In genomic region chr19:45150731-45151725, GRCh38 we compare ENCODE assay signal across 16 cellular contexts. TPM values are rescaled to one million over a fixed set of nuclear protein-coding genes. Genes with fewer than 3 reads are reported as not detected.
DNase-seq lines count a peak whose midpoint lies in the region; ATAC-seq and TF ChIP-seq lines count a peak whose summit lies in the region.
"Had no signal": no experiment of that assay in that cellular context is flagged by ENCODE, and none has a peak within 500 bp of the region (broad histone marks: within the 10 kb centered on the region; RNA-seq: fewer than 3 reads in every experiment).

No MANE protein-coding gene starts in this region.

- dilution Hi-C loops in mammary epithelial cell (cut with HindIII; ENCODE audit: low sequenced_read_pairs), result no loop called here

- H3K4me2 ChIP-seq in mammary epithelial cell (ENCODE audit: insufficient read depth, low read depth, low read length), result no peak overlapping the region

- CTCF ChIA-PET in mammary epithelial cell (lab: Charles Lee; ENCODE audit: low non-redundant PET), result no interaction called here

- TF ChIP-seq EP300 in Ishikawa (IDR thresholded peaks at IDR 0.05; ENCODE audit: borderline replicate concordance), result no peak

- peaks cover 38% of the 10 kb centered on the region for H3K4me1 ChIP-seq in mammary epithelial cell (ENCODE audit: insufficient read depth, low read length)
- H3K4me1 ChIP-seq in spleen, result peaks cover 25 to 33% (median 29%) of the 10 kb centered on the region in 6 donors

- BruUV-seq in mammary epithelial cell (replicated peaks; lab: Mats Ljungman, UMichigan), result no TSS peak

- no peaks in the 10 kb centered on the region for H3K36me3 ChIP-seq in mammary epithelial cell (ENCODE audit: insufficient read depth, low read length)
- peaks cover 0 to 30% (median 6%) of the 10 kb centered on the region in 6 donors for H3K36me3 ChIP-seq in spleen

- no peak for ATAC-seq in Right ventricle myocardium inferior
- ATAC-seq in GM19328 (IDR thresholded peaks at IDR 0.05; ENCODE audit: unreplicated experiment), result no peak
- ATAC-seq: right cardiac atrium had no signal

- H4K20me1 ChIP-seq in mammary epithelial cell (ENCODE audit: insufficient read depth, low read length), result peaks cover 2% of the 10 kb centered on the region

- TF ChIP-seq CTCF in mammary epithelial cell (conservative IDR thresholded peaks at IDR 0.05 in 1 of 2, IDR thresholded peaks at IDR 0.05 in 1 of 2; ENCODE audit: extremely low read depth in 1 of 2, insufficient read depth in 1 of 2, low read depth in 1 of 2, low read length in 2 of 2) (no peak), spleen (IDR thresholded peaks at IDR 0.05 in 8 of 11, conservative IDR thresholded peaks at IDR 0.05 in 3 of 11) (no peak)

- H3K9ac ChIP-seq in mammary epithelial cell (ENCODE audit: insufficient read depth, low read length), result no peak overlapping the region

- TF ChIP-seq RAD21 in Ishikawa (IDR thresholded peaks at IDR 0.05; ENCODE audit: low read depth), result no peak

- intact Hi-C loops in Right ventricle myocardium inferior (cut with DNase I) (no loop called here), cardiac septum (cut with DNase I) (no loop called here), mammary epithelial cell (cut with micrococcal nuclease) (loop anchor here (2.0 kb wide), 1 partner anchor 26 kb away; no protein-coding TSS in a partner anchor), spleen (cut with DNase I; ENCODE audit: low total_unique reads) (no loop called here)

- H3K4me3 ChIP-seq in mammary epithelial cell (replicated peaks in 1 of 3; ENCODE audit: insufficient read depth in 1 of 3, low read depth in 2 of 3, low read length in 3 of 3) (no peak overlapping the region), spleen (no peak overlapping the region)
- H3K4me3 ChIP-seq: MG63 had no signal

- H3K27ac ChIP-seq in mammary epithelial cell (ENCODE audit: insufficient read depth, low read depth, low read length), result no peak overlapping the region
- no peak overlapping the region for H3K27ac ChIP-seq in spleen

- H3K27me3 ChIP-seq in mammary epithelial cell (ENCODE audit: insufficient read depth, low read length) (no peaks in the 10 kb centered on the region), spleen (replicated peaks in 1 of 7) (peaks cover 0 to 57% (median 40%) of the 10 kb centered on the region in 7 donors)
- H3K27me3 ChIP-seq: MG63 had no signal

- DNase-seq in Right ventricle myocardium inferior (ENCODE audit: missing footprints) (peak; percentile 37), cardiac septum (ENCODE audit: low spot score) (no peak), mammary epithelial cell (peak; percentile 86), spleen (peak; percentile 59), OCI-M2 (lab: John Stamatoyannopoulos, UW; ENCODE audit: unreplicated experiment) (no peak)
- DNase-seq in activated CD4-positive, CD25-positive, alpha-beta regulatory T cell (lab: John Stamatoyannopoulos, UW), result no peak
- DNase-seq: activated CD4-positive, alpha-beta T cell treated with anti-CD3 and anti-CD28 coated beads, Interleukin-2, amount 10 ng/mL, durations not matched to agents 24 days and 14 days; activated effector memory CD4-positive, alpha-beta T cell treated with Interleukin-2 at 50 U/mL for 16 hours; glutamatergic neuron; kidney glomerular epithelial cell; MG63; stimulated activated CD4-positive, alpha-beta T cell treated with anti-CD3 and anti-CD28 coated beads, Interleukin-2, amount 100 ng/mL, for 48 hours; SW 1271 had no signal

- no peak for TF ChIP-seq POLR2A in spleen (IDR thresholded peaks at IDR 0.05)

- H2AFZ ChIP-seq in mammary epithelial cell (ENCODE audit: low read depth, low read length), result no peak overlapping the region

- in situ Hi-C loops in mammary epithelial cell (cut with MboI; ENCODE audit: low sequenced_read_pairs in 2 of 2), result no loop called here

- H3K9me3 ChIP-seq in mammary epithelial cell (replicated peaks; ENCODE audit: insufficient read depth, low read length), result peaks cover 4% of the 10 kb centered on the region
- H3K9me3 ChIP-seq in spleen, result no peaks in the 10 kb centered on the region
- H3K9me3 ChIP-seq: MG63 had no signal

- H3K79me2 ChIP-seq in mammary epithelial cell (ENCODE audit: insufficient read depth, low read length), result no peaks in the 10 kb centered on the region

- WGBS in mammary epithelial cell (ENCODE audit: low coverage, missing lambda C conversion rate), result 60% methylated on average over 7 of the region's 13 CpGs
- 80 to 91% (median 87%) methylated on average over 6 to 13 of the region's 13 CpGs for WGBS in spleen, 5 donors

TF ChIP-seq in Ishikawa, 13 proteins besides CTCF, POLR2A, EP300 and RAD21:
- TF ChIP-seq USF1 (IDR thresholded peaks at IDR 0.05) (no peak), NFIC (IDR thresholded peaks at IDR 0.05) (peak; percentile 71)

RNA-seq across cellular contexts. Expression of gene NKPD1, which starts 9.8 kb away (rescaled TPM):
- total RNA-seq in Right ventricle myocardium inferior (not detected), cardiac septum (not detected), mammary epithelial cell (1 to 10 TPM in 1 of 2 donors, under 1 TPM in 1; 0.92 to 1.8 TPM), spleen (under 1 TPM in 6 of 7 donors, not detected in 1; 0.20 to 0.77 (median 0.23) TPM)
- polyA plus RNA-seq in mammary epithelial cell (0.79 TPM), spleen (under 1 TPM; 0.17 to 0.21 (median 0.19) TPM)
- polyA minus RNA-seq in mammary epithelial cell, result 2.8 TPM

RNA-seq across cellular contexts. Expression of gene TRAPPC6A, which starts 27.0 kb away (rescaled TPM):
- total RNA-seq in Right ventricle myocardium inferior, result 14.2 TPM
- 19.9 TPM for total RNA-seq in cardiac septum
- 1 to 10 TPM; 7.0 to 9.7 TPM for total RNA-seq in mammary epithelial cell
- 14.2 TPM for polyA plus RNA-seq in mammary epithelial cell
- polyA minus RNA-seq in mammary epithelial cell, result 3.2 TPM
- 10 to 100 TPM; 25.9 to 46.6 (median 36.3) TPM for total RNA-seq in spleen
- polyA plus RNA-seq in spleen, result 100 to 1,000 TPM in 2 of 3 donors, 10 to 100 TPM in 1; 66.4 to 109 (median 105) TPM

RNA-seq across cellular contexts. Expression of gene BLOC1S3, which starts 27.6 kb away (rescaled TPM):
- 5.2 TPM for total RNA-seq in Right ventricle myocardium inferior
- total RNA-seq in cardiac septum, result 5.0 TPM
- total RNA-seq in mammary epithelial cell, result 10 to 100 TPM in 1 of 2 donors, 1 to 10 TPM in 1; 7.8 to 14.4 TPM
- 7.3 TPM for polyA plus RNA-seq in mammary epithelial cell
- polyA minus RNA-seq in mammary epithelial cell, result 14.7 TPM
- 10 to 100 TPM; 14.7 to 31.7 (median 17.9) TPM for total RNA-seq in spleen
- polyA plus RNA-seq in spleen, result 1 to 10 TPM; 5.0 to 7.4 (median 7.4) TPM

RNA-seq across cellular contexts. Expression of gene PPP1R37, which starts 58.0 kb away (rescaled TPM):
- 15.1 TPM for total RNA-seq in Right ventricle myocardium inferior
- 18.6 TPM for total RNA-seq in cardiac septum
- 10 to 100 TPM; 32.9 to 48.0 TPM for total RNA-seq in mammary epithelial cell
- 15.2 TPM for polyA plus RNA-seq in mammary epithelial cell
- 15.8 TPM for polyA minus RNA-seq in mammary epithelial cell
- total RNA-seq in spleen, result 10 to 100 TPM; 16.2 to 27.1 (median 19.6) TPM
- 10 to 100 TPM; 14.3 to 36.7 (median 20.3) TPM for polyA plus RNA-seq in spleen

Comparison
In these comparisons a context has a peak if more than half of its experiments do, and no peak if none do; other contexts are left out.
1. DNase-seq: peak in Right ventricle myocardium inferior (single experiment), mammary epithelial cell (single experiment) and spleen (single experiment); none in cardiac septum (single experiment), OCI-M2 (single experiment) and activated CD4-positive, CD25-positive, alpha-beta regulatory T cell (0 of 4).